ENCODE assay signal across 21 cellular contexts in the genomic region with DNA sequence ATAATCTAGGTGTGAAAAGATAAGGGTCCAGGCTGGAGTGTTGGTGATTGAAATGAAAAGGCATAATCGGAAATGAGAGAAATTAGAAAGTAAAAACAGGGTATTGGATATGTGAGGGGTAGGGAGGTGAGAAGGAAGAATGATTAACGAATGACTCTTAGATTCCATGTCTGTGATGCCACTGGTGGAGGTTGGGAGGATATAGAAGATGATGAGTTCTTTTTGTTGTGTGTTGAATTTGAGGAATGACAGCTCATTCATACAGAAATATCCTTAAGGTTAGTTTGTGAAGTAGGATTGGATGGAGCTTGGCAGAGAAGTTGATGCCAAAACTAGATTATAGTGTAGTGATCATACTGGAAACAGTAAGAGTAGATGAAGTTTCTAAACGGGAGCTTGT.
"Had no signal": no experiment of that assay in that cellular context is flagged by ENCODE, and none has a peak within 500 bp of the region (broad histone marks: within the 10 kb centered on the region; RNA-seq: fewer than 3 reads in every experiment).

No MANE protein-coding gene starts in this region.

- ATAC-seq: left colon, left ventricle myocardium superior, sciatic nerve had no signal

- H3K4me2 ChIP-seq: hepatocyte had no signal

- H3K27ac ChIP-seq: hepatocyte, neutrophil, skin epidermis, stomach, thoracic aorta, transverse colon had no signal

- FAIRE-seq: kidney had no signal

- H3K9me3 ChIP-seq: neutrophil, stomach, thoracic aorta, transverse colon had no signal

- H3K36me3 ChIP-seq: neutrophil, stomach, thoracic aorta, transverse colon had no signal

- H3K27me3 Mint-ChIP-seq: naive B cell had no signal

- H2AFZ ChIP-seq: hepatocyte had no signal

- H3K79me2 ChIP-seq: hepatocyte had no signal

- H3K4me1 Mint-ChIP-seq: naive B cell had no signal

- H3K4me1 ChIP-seq: stomach, transverse colon had no signal

- H3K4me3 Mint-ChIP-seq: naive B cell had no signal

- H3K27me3 ChIP-seq: hepatocyte, stomach, transverse colon had no signal

- DNase-seq: erythroblast; foreskin melanocyte; head of caudate nucleus; kidney; left colon; left ventricle myocardium superior; mesendoderm; naive B cell; posterior cingulate gyrus; stimulated activated CD4-positive, alpha-beta T cell treated with anti-CD3 and anti-CD28 coated beads, Interleukin-2, amount 100 ng/mL, for 24 hours; stimulated activated CD4-positive, alpha-beta T cell treated with anti-CD3 and anti-CD28 coated beads, Interleukin-4, amount 100 ng/mL, for 4 hours; stimulated activated naive CD4-positive, alpha-beta T cell; stomach; substantia nigra; transverse colon had no signal

- H3K4me3 ChIP-seq: hepatocyte, lung, skin epidermis, stomach, thoracic aorta, transverse colon had no signal
